10 cellular contexts compared by ENCODE assay signal in genomic region chr21:46065993-46066842, GRCh38. TPM values are rescaled to one million over a fixed set of nuclear protein-coding genes. Genes with fewer than 3 reads are reported as not detected.
DNase-seq lines count a peak whose midpoint lies in the region; ATAC-seq and TF ChIP-seq lines count a peak whose summit lies in the region.
"Had no signal": no experiment of that assay in that cellular context is flagged by ENCODE, and none has a peak within 500 bp of the region (broad histone marks: within the 10 kb centered on the region; RNA-seq: fewer than 3 reads in every experiment).

No MANE protein-coding gene starts in this region.

- intact Hi-C loops in CD4-positive, alpha-beta T cell (cut with DNase I, micrococcal nuclease): no loop called here

- no peak overlapping the region for H3K27ac Mint-ChIP-seq in CD4-positive, alpha-beta T cell
- H3K27ac Mint-ChIP-seq: effector memory CD8-positive, alpha-beta T cell had no signal

- peak overlapping the region; percentile 55 for H3K9ac ChIP-seq in skeletal muscle satellite cell (ENCODE audit: low read depth, low read length)

- peak in 43 of 76 experiments; percentile 26 to 82 (median 53) for DNase-seq in HUDEP-2 (lab: John Stamatoyannopoulos, UW; ENCODE audit: unreplicated experiment in 76 of 76)
- no peak for DNase-seq in caudate nucleus (lab: John Stamatoyannopoulos, UW)
- no peak for DNase-seq in BE2C
- DNase-seq in middle frontal gyrus (ENCODE audit: extremely low spot score, low spot score): no peak
- DNase-seq in CD4-positive, alpha-beta T cell: no peak
- DNase-seq: effector memory CD8-positive, alpha-beta T cell; NCI-H1092 treated with DMSO at 0.1 percent for 48 hours had no signal

- no peak for ATAC-seq in CD4-positive, alpha-beta T cell (ENCODE audit: poor library complexity)
- no peak for ATAC-seq in GM18505 (IDR thresholded peaks at IDR 0.05; ENCODE audit: unreplicated experiment)
- ATAC-seq: effector memory CD8-positive, alpha-beta T cell had no signal

- H3K4me2 ChIP-seq in skeletal muscle satellite cell (ENCODE audit: low read length): peak overlapping the region; percentile 60

- H3K4me3 Mint-ChIP-seq in CD4-positive, alpha-beta T cell: no peak overlapping the region
- H3K4me3 Mint-ChIP-seq: effector memory CD8-positive, alpha-beta T cell had no signal

- POLR2A ChIA-PET in CD4-positive, alpha-beta T cell (lab: Charles Lee): no interaction called here

- H3K4me1 ChIP-seq in skeletal muscle satellite cell (ENCODE audit: control insufficient read depth, insufficient read depth, low read length) (peaks cover 31% of the 10 kb centered on the region), BE2C (no peaks in the 10 kb centered on the region)

- peaks cover 11% of the 10 kb centered on the region for H3K4me1 Mint-ChIP-seq in CD4-positive, alpha-beta T cell (ENCODE audit: low read depth)

- CTCF ChIA-PET in CD4-positive, alpha-beta T cell (lab: Charles Lee): no interaction called here

- H3K27ac ChIP-seq in caudate nucleus (ENCODE audit: low read depth, low read length) (peak overlapping the region; percentile 16), layer of hippocampus (ENCODE audit: low read depth, low read length) (peak overlapping the region; percentile 62)
- no peak overlapping the region for H3K27ac ChIP-seq in CD4-positive, alpha-beta T cell (ENCODE audit: low read depth, low read length)

- H3K36me3 ChIP-seq in skeletal muscle satellite cell (ENCODE audit: insufficient read depth, low read length) (no peaks in the 10 kb centered on the region), BE2C (no peaks in the 10 kb centered on the region)

- H3K4me3 ChIP-seq in skeletal muscle satellite cell (ENCODE audit: low read length): peak overlapping the region; percentile 15
- no peak overlapping the region for H3K4me3 ChIP-seq in BE2C (ENCODE audit: low read depth, low read length)

- TF ChIP-seq POLR2A in GM18505 (IDR thresholded peaks at IDR 0.05; ENCODE audit: borderline replicate concordance, extremely low read depth, insufficient read depth, insufficient read length): no peak

- peaks cover 16% of the 10 kb centered on the region for H3K9me3 ChIP-seq in skeletal muscle satellite cell (replicated peaks; ENCODE audit: low read length)
- peaks cover 13% of the 10 kb centered on the region for H3K9me3 ChIP-seq in BE2C
- H3K9me3 ChIP-seq in CD4-positive, alpha-beta T cell (ENCODE audit: control insufficient read depth, low read length): no peaks in the 10 kb centered on the region

- H3K27me3 ChIP-seq in layer of hippocampus (ENCODE audit: control insufficient read depth, insufficient read depth, low read length): no peaks in the 10 kb centered on the region
- H3K27me3 ChIP-seq in skeletal muscle satellite cell (ENCODE audit: control insufficient read depth, insufficient read depth, low read length): no peaks in the 10 kb centered on the region
- no peaks in the 10 kb centered on the region for H3K27me3 ChIP-seq in BE2C
- peaks cover 23% of the 10 kb centered on the region for H3K27me3 ChIP-seq in CD4-positive, alpha-beta T cell (ENCODE audit: control insufficient read depth, insufficient read depth, low read length)

- no peaks in the 10 kb centered on the region for H3K9me3 Mint-ChIP-seq in CD4-positive, alpha-beta T cell

- peaks cover 42% of the 10 kb centered on the region for H3K27me3 Mint-ChIP-seq in CD4-positive, alpha-beta T cell

- no peak for TF ChIP-seq CTCF in BE2C (IDR thresholded peaks at IDR 0.05; ENCODE audit: low read depth, low read length)
- TF ChIP-seq CTCF in CD4-positive, alpha-beta T cell (IDR thresholded peaks at IDR 0.05): no peak

- no peaks in the 10 kb centered on the region for H3K36me3 Mint-ChIP-seq in CD4-positive, alpha-beta T cell (ENCODE audit: low read depth)

RNA-seq across cellular contexts. Expression of gene COL6A2, which starts 31.7 kb away (rescaled TPM):
- 1,183 and 1,453 TPM in 2 replicates for total RNA-seq in skeletal muscle satellite cell (2012; rRNA removed)
- 14.8 TPM for polyA plus RNA-seq in BE2C (2012; ENCODE audit: insufficient read depth, insufficient read length, low read depth)
- 10 to 100 TPM; 24.1 to 26.4 TPM for total RNA-seq in CD4-positive, alpha-beta T cell

Comparison
In these comparisons a context has a peak if more than half of its experiments do, and no peak if none do; other contexts are left out.
1. DNase-seq: peak in HUDEP-2 (43 of 76); none in caudate nucleus (0 of 61), BE2C (single experiment), middle frontal gyrus (single experiment) and CD4-positive, alpha-beta T cell (0 of 10).